In the genomic region with DNA sequence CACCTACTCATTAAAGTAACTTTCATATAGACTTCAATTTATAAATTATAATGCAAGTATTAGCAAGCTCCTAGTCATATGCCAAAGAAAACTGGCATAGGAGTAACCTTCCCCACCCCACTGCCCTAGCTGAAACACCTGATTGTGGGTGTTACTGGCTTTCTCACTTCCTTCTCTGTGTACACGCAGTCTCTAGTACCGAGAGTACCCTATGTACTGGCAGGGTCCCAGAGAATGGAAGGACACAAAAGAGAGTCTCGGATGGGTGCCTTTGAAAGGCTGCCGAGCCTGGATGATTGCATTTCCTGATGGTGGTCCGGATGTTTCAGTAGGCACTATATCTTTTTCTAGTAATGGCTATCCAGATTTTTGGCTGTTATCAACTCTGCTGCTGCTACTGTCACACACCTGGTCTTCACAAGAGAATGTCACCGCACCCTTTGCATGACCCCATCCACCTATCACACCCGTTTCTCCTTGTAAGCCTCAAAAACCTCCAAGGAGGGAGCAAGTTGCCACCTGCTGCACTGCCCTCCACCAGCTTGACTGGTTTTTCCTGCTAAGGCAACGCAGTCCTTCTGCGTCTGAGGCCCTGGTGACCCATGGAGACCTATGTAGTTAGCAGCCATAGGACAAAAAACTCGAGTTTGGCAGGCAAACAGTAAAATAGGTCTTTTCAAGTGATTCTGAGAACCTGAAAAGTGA, we compare ENCODE assay signal across 8 cellular contexts. TPM values are rescaled to one million over a fixed set of nuclear protein-coding genes. Genes with fewer than 3 reads are reported as not detected.
DNase-seq lines count a peak whose midpoint lies in the region; ATAC-seq and TF ChIP-seq lines count a peak whose summit lies in the region.

No MANE protein-coding gene starts in this region.

- H3K27ac Mint-ChIP-seq in activated T-helper 1 cell treated with anti-CD3 and anti-CD28 coated beads, Interleukin-12 subunit alpha, Interleukin-12 subunit beta, Interleukin-2, Interleukin-4 antibody, amounts not matched to agents 30 ng/mL and 10 ng/mL and 1 ng/mL, durations not matched to agents 14 hours and 24 hours and 36 hours, result no peak overlapping the region

- H3K9me3 Mint-ChIP-seq in activated T-helper 1 cell treated with anti-CD3 and anti-CD28 coated beads, Interleukin-12 subunit alpha, Interleukin-12 subunit beta, Interleukin-2, Interleukin-4 antibody, amounts not matched to agents 30 ng/mL and 10 ng/mL and 1 ng/mL, durations not matched to agents 14 hours and 24 hours and 36 hours, result no peaks in the 10 kb centered on the region

- H3K36me3 Mint-ChIP-seq in activated T-helper 1 cell treated with anti-CD3 and anti-CD28 coated beads, Interleukin-12 subunit alpha, Interleukin-12 subunit beta, Interleukin-2, Interleukin-4 antibody, amounts not matched to agents 30 ng/mL and 10 ng/mL and 1 ng/mL, durations not matched to agents 14 hours and 24 hours and 36 hours (ENCODE audit: low read depth), result no peaks in the 10 kb centered on the region

- peak; percentile 30 for DNase-seq in GM12864 (ENCODE audit: low read depth)
- peak; percentile 75 for DNase-seq in NCI-H146 (lab: John Stamatoyannopoulos, UW)
- peak; percentile 85 for DNase-seq in left kidney (ENCODE audit: low read depth, low spot score)
- no peak for DNase-seq in activated T-helper 1 cell treated with anti-CD3 and anti-CD28 coated beads, Interleukin-12 subunit alpha, Interleukin-12 subunit beta, Interleukin-2, Interleukin-4 antibody, amounts not matched to agents 30 ng/mL and 10 ng/mL and 1 ng/mL, durations not matched to agents 14 hours and 24 hours and 36 hours (ENCODE audit: low spot score)
- DNase-seq in OCI-M2 (lab: John Stamatoyannopoulos, UW; ENCODE audit: unreplicated experiment), result no peak
- no peak for DNase-seq in G401 (ENCODE audit: low spot score)
- no peak for DNase-seq in midbrain (lab: John Stamatoyannopoulos, UW)

- no peaks in the 10 kb centered on the region for H3K27me3 Mint-ChIP-seq in activated T-helper 1 cell treated with anti-CD3 and anti-CD28 coated beads, Interleukin-12 subunit alpha, Interleukin-12 subunit beta, Interleukin-2, Interleukin-4 antibody, amounts not matched to agents 30 ng/mL and 10 ng/mL and 1 ng/mL, durations not matched to agents 14 hours and 24 hours and 36 hours (ENCODE audit: insufficient read depth)

- no peak for TF ChIP-seq CTCF in GM12864 (IDR thresholded peaks at IDR 0.05; ENCODE audit: low read depth, low read length, missing control alignments)

- intact Hi-C loops in activated T-helper 1 cell treated with anti-CD3 and anti-CD28 coated beads, Interleukin-12 subunit alpha, Interleukin-12 subunit beta, Interleukin-2, Interleukin-4 antibody, amounts not matched to agents 30 ng/mL and 10 ng/mL and 1 ng/mL, durations not matched to agents 14 hours and 24 hours and 36 hours (cut with micrococcal nuclease), result no loop called here

- in situ Hi-C loops in G401 (cut with HindIII; ENCODE audit: low sequenced_read_pairs), result loop anchor here (25.0 kb wide), 1 partner anchor 100 kb away; no protein-coding TSS in a partner anchor

- H3K4me3 ChIP-seq in GM12864 (ENCODE audit: low read depth, low read length), result no peak overlapping the region

- peaks cover 4% of the 10 kb centered on the region for H3K4me1 Mint-ChIP-seq in activated T-helper 1 cell treated with anti-CD3 and anti-CD28 coated beads, Interleukin-12 subunit alpha, Interleukin-12 subunit beta, Interleukin-2, Interleukin-4 antibody, amounts not matched to agents 30 ng/mL and 10 ng/mL and 1 ng/mL, durations not matched to agents 14 hours and 24 hours and 36 hours (ENCODE audit: low read depth)

- ATAC-seq in HG02571 (IDR thresholded peaks at IDR 0.05; ENCODE audit: unreplicated experiment), result peak; percentile 96

- H3K4me3 Mint-ChIP-seq in activated T-helper 1 cell treated with anti-CD3 and anti-CD28 coated beads, Interleukin-12 subunit alpha, Interleukin-12 subunit beta, Interleukin-2, Interleukin-4 antibody, amounts not matched to agents 30 ng/mL and 10 ng/mL and 1 ng/mL, durations not matched to agents 14 hours and 24 hours and 36 hours, result no peak overlapping the region

RNA-seq across cellular contexts. Expression of a gene that starts 53.8 kb away (rescaled TPM):
- 90.5 and 93.1 TPM in 2 replicates for total RNA-seq in activated T-helper 1 cell treated with anti-CD3 and anti-CD28 coated beads, Interleukin-12 subunit alpha, Interleukin-12 subunit beta, Interleukin-2, Interleukin-4 antibody, amounts not matched to agents 30 ng/mL and 10 ng/mL and 1 ng/mL, durations not matched to agents 14 hours and 24 hours and 36 hours
- total RNA-seq in G401 (2014; rRNA removed; shearing (Covaris generic)), result 71.3 and 106 TPM in 2 replicates

Comparison
In these comparisons a context has a peak if more than half of its experiments do, and no peak if none do; other contexts are left out.
1. DNase-seq: peak in GM12864 (single experiment), NCI-H146 (single experiment) and left kidney (single experiment); none in activated T-helper 1 cell treated with anti-CD3 and anti-CD28 coated beads, Interleukin-12 subunit alpha, Interleukin-12 subunit beta, Interleukin-2, Interleukin-4 antibody, amounts not matched to agents 30 ng/mL and 10 ng/mL and 1 ng/mL, durations not matched to agents 14 hours and 24 hours and 36 hours (single experiment), OCI-M2 (single experiment), G401 (single experiment) and midbrain (single experiment).